24 cellular contexts compared by ENCODE assay signal in genomic region chr21:37427221-37427620, GRCh38.
DNase-seq lines count a peak whose midpoint lies in the region; ATAC-seq and TF ChIP-seq lines count a peak whose summit lies in the region.
"Had no signal": no experiment of that assay in that cellular context is flagged by ENCODE, and none has a peak within 500 bp of the region (broad histone marks: within the 10 kb centered on the region; RNA-seq: fewer than 3 reads in every experiment).

No MANE protein-coding gene starts in this region.

- ATAC-seq in activated naive CD8-positive, alpha-beta T cell treated with anti-CD3 and anti-CD28 coated beads, Interleukin-2, amount 50 U/mL, for 24 hours, result no peak
- ATAC-seq in T-helper 17 cell, result no peak
- no peak for ATAC-seq in stimulated activated memory B cell treated with anti-CD40 and anti-IgM and Interleukin-4, amounts not matched to agents 10 μg/mL and 1 μg/mL and 100 μg/mL, for 72 hours
- ATAC-seq in GM19328 (IDR thresholded peaks at IDR 0.05; ENCODE audit: unreplicated experiment), result no peak
- no peak for ATAC-seq in GM18861 (IDR thresholded peaks at IDR 0.05; ENCODE audit: unreplicated experiment)
- ATAC-seq: Right ventricle myocardium inferior had no signal

- no peak for TF ChIP-seq CTCF in neutrophil (IDR thresholded peaks at IDR 0.05)

- no peak overlapping the region for H3K4me3 ChIP-seq in neutrophil (ENCODE audit: low read depth in 1 of 2, low read length in 1 of 2)
- H3K4me3 ChIP-seq: BLaER1 treated with 17β-estradiol and CSF1 and Interleukin-3, amounts not matched to agents 10 nM and 100 nM; SJCRH30 had no signal

- H3K36me3 ChIP-seq in neutrophil, result peaks cover 20% of the 10 kb centered on the region

- H3K27me3 Mint-ChIP-seq in activated naive CD8-positive, alpha-beta T cell, result no peaks in the 10 kb centered on the region
- no peaks in the 10 kb centered on the region for H3K27me3 Mint-ChIP-seq in activated naive CD8-positive, alpha-beta T cell treated with anti-CD3 and anti-CD28 coated beads, Interleukin-2, amount 50 U/mL, for 24 hours
- no peaks in the 10 kb centered on the region for H3K27me3 Mint-ChIP-seq in T-helper 17 cell
- H3K27me3 Mint-ChIP-seq in stimulated activated memory B cell treated with anti-CD40 and anti-IgM and Interleukin-4, amounts not matched to agents 10 μg/mL and 1 μg/mL and 100 μg/mL, for 72 hours, result no peaks in the 10 kb centered on the region
- H3K27me3 Mint-ChIP-seq: CD4-positive, alpha-beta memory T cell had no signal

- peaks cover 15% of the 10 kb centered on the region for H3K36me3 Mint-ChIP-seq in activated naive CD8-positive, alpha-beta T cell
- peaks cover 38% of the 10 kb centered on the region for H3K36me3 Mint-ChIP-seq in activated naive CD8-positive, alpha-beta T cell treated with anti-CD3 and anti-CD28 coated beads, Interleukin-2, amount 50 U/mL, for 24 hours (ENCODE audit: low read depth)
- peaks cover 11% of the 10 kb centered on the region for H3K36me3 Mint-ChIP-seq in T-helper 17 cell (ENCODE audit: low read depth)
- peaks cover 60% of the 10 kb centered on the region for H3K36me3 Mint-ChIP-seq in stimulated activated memory B cell treated with anti-CD40 and anti-IgM and Interleukin-4, amounts not matched to agents 10 μg/mL and 1 μg/mL and 100 μg/mL, for 72 hours

- H3K27me3 ChIP-seq in neutrophil, result no peaks in the 10 kb centered on the region
- H3K27me3 ChIP-seq: BLaER1 treated with 17β-estradiol and CSF1 and Interleukin-3, amounts not matched to agents 10 nM and 100 nM; SJCRH30 had no signal

- no peak for DNase-seq in activated naive CD8-positive, alpha-beta T cell treated with anti-CD3 and anti-CD28 coated beads, Interleukin-2, amount 50 U/mL, for 24 hours
- DNase-seq in T-helper 17 cell, result no peak
- no peak for DNase-seq in activated gamma-delta T cell (lab: John Stamatoyannopoulos, UW)
- DNase-seq: AML-193; CD4-positive, alpha-beta memory T cell; COR-L47; DMS53; IMR-90; KG1; MM.1S; NCI-H1048; NCI-H1417 treated with DMSO at 0.1 percent for 48 hours; NCI-H187; NCI-H2171 treated with DMSO at 0.1 percent for 48 hours; NCI-H524; NCI-H774; SJCRH30 had no signal

- H3K9me3 ChIP-seq in T-helper 17 cell (ENCODE audit: control insufficient read depth, low read length, poor library complexity, severe bottlenecking) (no peaks in the 10 kb centered on the region), neutrophil (no peaks in the 10 kb centered on the region)
- H3K9me3 ChIP-seq: SJCRH30 had no signal

- no peak overlapping the region for H3K4me3 Mint-ChIP-seq in activated naive CD8-positive, alpha-beta T cell
- H3K4me3 Mint-ChIP-seq in activated naive CD8-positive, alpha-beta T cell treated with anti-CD3 and anti-CD28 coated beads, Interleukin-2, amount 50 U/mL, for 24 hours, result no peak overlapping the region
- H3K4me3 Mint-ChIP-seq in T-helper 17 cell, result no peak overlapping the region
- H3K4me3 Mint-ChIP-seq in stimulated activated memory B cell treated with anti-CD40 and anti-IgM and Interleukin-4, amounts not matched to agents 10 μg/mL and 1 μg/mL and 100 μg/mL, for 72 hours, result no peak overlapping the region

- H3K27ac ChIP-seq in neutrophil, result peak overlapping the region; percentile 23
- H3K27ac ChIP-seq: BLaER1 treated with 17β-estradiol and CSF1 and Interleukin-3, amounts not matched to agents 10 nM and 100 nM; SJCRH30 had no signal

- H3K4me1 ChIP-seq in neutrophil (ENCODE audit: control insufficient read depth in 1 of 2, insufficient read depth in 1 of 2, low read depth in 1 of 2, low read length in 1 of 2), result no peaks in the 10 kb centered on the region
- H3K4me1 ChIP-seq: BLaER1 treated with 17β-estradiol and CSF1 and Interleukin-3, amounts not matched to agents 10 nM and 100 nM; SJCRH30 had no signal

- H3K9me3 Mint-ChIP-seq in activated naive CD8-positive, alpha-beta T cell (ENCODE audit: low read depth), result no peaks in the 10 kb centered on the region
- peaks cover 7% of the 10 kb centered on the region for H3K9me3 Mint-ChIP-seq in activated naive CD8-positive, alpha-beta T cell treated with anti-CD3 and anti-CD28 coated beads, Interleukin-2, amount 50 U/mL, for 24 hours
- peaks cover 2% of the 10 kb centered on the region for H3K9me3 Mint-ChIP-seq in stimulated activated memory B cell treated with anti-CD40 and anti-IgM and Interleukin-4, amounts not matched to agents 10 μg/mL and 1 μg/mL and 100 μg/mL, for 72 hours

- peak overlapping the region; percentile 16 for H3K27ac Mint-ChIP-seq in activated naive CD8-positive, alpha-beta T cell
- no peak overlapping the region for H3K27ac Mint-ChIP-seq in activated naive CD8-positive, alpha-beta T cell treated with anti-CD3 and anti-CD28 coated beads, Interleukin-2, amount 50 U/mL, for 24 hours
- peak overlapping the region; percentile 66 for H3K27ac Mint-ChIP-seq in T-helper 17 cell
- H3K27ac Mint-ChIP-seq in stimulated activated memory B cell treated with anti-CD40 and anti-IgM and Interleukin-4, amounts not matched to agents 10 μg/mL and 1 μg/mL and 100 μg/mL, for 72 hours, result peak overlapping the region; percentile 42

- peaks cover 76% of the 10 kb centered on the region for H3K4me1 Mint-ChIP-seq in activated naive CD8-positive, alpha-beta T cell (ENCODE audit: low read depth)
- H3K4me1 Mint-ChIP-seq in activated naive CD8-positive, alpha-beta T cell treated with anti-CD3 and anti-CD28 coated beads, Interleukin-2, amount 50 U/mL, for 24 hours, result peaks cover 66% of the 10 kb centered on the region
- peaks cover 38% of the 10 kb centered on the region for H3K4me1 Mint-ChIP-seq in T-helper 17 cell
- peaks cover 51% of the 10 kb centered on the region for H3K4me1 Mint-ChIP-seq in stimulated activated memory B cell treated with anti-CD40 and anti-IgM and Interleukin-4, amounts not matched to agents 10 μg/mL and 1 μg/mL and 100 μg/mL, for 72 hours
